13 cellular contexts compared by ENCODE assay signal in the genomic region with DNA sequence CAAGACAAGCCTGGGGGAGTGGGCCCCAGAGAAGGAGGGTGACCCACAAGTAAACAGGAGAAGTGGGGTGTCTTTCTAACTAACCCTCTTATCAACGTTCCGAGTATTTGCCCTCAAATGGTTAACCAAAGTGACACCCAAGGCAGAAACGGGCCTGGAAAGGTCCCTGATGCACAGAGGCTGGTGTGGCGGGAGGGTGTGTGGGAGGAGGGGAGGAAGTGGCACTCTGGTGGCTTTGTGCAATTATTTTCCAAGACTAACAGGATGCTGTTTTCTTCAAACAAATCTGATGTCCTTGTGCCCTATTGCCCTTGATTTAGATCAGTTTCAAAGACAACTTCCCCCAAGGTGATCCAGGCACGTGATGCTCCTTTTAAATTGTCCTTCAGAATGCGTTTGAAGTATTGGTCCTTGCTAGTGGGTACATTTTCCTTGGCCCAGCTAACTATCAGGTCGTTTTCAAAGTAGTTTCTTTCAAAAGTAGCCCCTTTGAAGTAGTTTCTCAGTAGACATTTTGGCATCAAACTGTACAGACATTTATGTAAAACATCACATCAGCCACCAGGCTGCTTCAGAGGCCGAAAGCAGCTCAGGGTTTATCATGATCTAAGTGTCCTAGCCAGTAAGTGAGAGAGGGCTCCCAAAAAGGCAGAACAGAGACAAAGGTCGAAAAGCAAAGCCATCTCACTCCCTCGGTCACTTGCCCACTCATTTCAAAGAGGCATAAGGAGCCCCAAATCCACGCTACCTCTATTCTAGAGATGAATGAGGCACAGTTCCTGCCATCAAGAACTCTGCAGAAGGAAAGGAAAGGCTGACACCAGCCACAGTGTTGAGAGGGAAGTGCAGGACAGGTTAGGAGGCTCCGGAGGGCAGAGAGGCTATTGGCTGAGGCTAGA.
DNase-seq lines count a peak whose midpoint lies in the region; ATAC-seq and TF ChIP-seq lines count a peak whose summit lies in the region.
"Had no signal": no experiment of that assay in that cellular context is flagged by ENCODE, and none has a peak within 500 bp of the region (broad histone marks: within the 10 kb centered on the region; RNA-seq: fewer than 3 reads in every experiment).

No MANE protein-coding gene starts in this region.

- H3K27ac ChIP-seq in transverse colon: no peak overlapping the region
- H3K27ac ChIP-seq: 22Rv1 had no signal

- peaks cover 0 to 5% of the 10 kb centered on the region in 2 donors for H3K36me3 Mint-ChIP-seq in stimulated activated naive B cell treated with anti-CD40 and anti-IgM and Interleukin-4, amounts not matched to agents 10 μg/mL and 1 μg/mL and 100 μg/mL, for 72 hours

- H3K36me3 ChIP-seq in transverse colon: no peaks in the 10 kb centered on the region

- H3K4me1 ChIP-seq in transverse colon: peaks cover 8 to 31% (median 14%) of the 10 kb centered on the region in 4 donors

- H3K9me3 ChIP-seq in transverse colon: no peaks in the 10 kb centered on the region

- no peak for TF ChIP-seq POLR2A in transverse colon (IDR thresholded peaks at IDR 0.05)

- peaks cover 42 to 58% of the 10 kb centered on the region in 2 donors for H3K4me1 Mint-ChIP-seq in stimulated activated naive B cell treated with anti-CD40 and anti-IgM and Interleukin-4, amounts not matched to agents 10 μg/mL and 1 μg/mL and 100 μg/mL, for 72 hours

- no peaks in the 10 kb centered on the region for H3K9me3 Mint-ChIP-seq in stimulated activated naive B cell treated with anti-CD40 and anti-IgM and Interleukin-4, amounts not matched to agents 10 μg/mL and 1 μg/mL and 100 μg/mL, for 72 hours

- 74% methylated on average over 7 to 12 of the region's 12 CpGs for WGBS in transverse colon (ENCODE audit: low coverage in 1 of 2), 2 donors

- ATAC-seq in stimulated activated naive B cell treated with anti-CD40 and anti-IgM and Interleukin-4, amounts not matched to agents 10 μg/mL and 1 μg/mL and 100 μg/mL, for 72 hours (replicated peaks): peak; percentile 39 to 43
- no peak for ATAC-seq in HG03280 (IDR thresholded peaks at IDR 0.05; ENCODE audit: unreplicated experiment)
- ATAC-seq: sciatic nerve had no signal

- peaks cover 86 to 91% of the 10 kb centered on the region in 2 donors for H3K27me3 Mint-ChIP-seq in stimulated activated naive B cell treated with anti-CD40 and anti-IgM and Interleukin-4, amounts not matched to agents 10 μg/mL and 1 μg/mL and 100 μg/mL, for 72 hours

- H3K4me3 ChIP-seq in transverse colon: no peak overlapping the region

- TF ChIP-seq EP300 in transverse colon (IDR thresholded peaks at IDR 0.05; ENCODE audit: low read depth): no peak

- in situ Hi-C loops in transverse colon (cut with MboI; ENCODE audit: low pct_ligation_motif_present in 1 of 4, low pct_unique_long_range_greater_than_20kb in 1 of 4, low sequenced_read_pairs in 3 of 4): no loop called here

- DNase-seq in NK-92 treated with Interleukin-12 subunit alpha and Interleukin-12 subunit beta, amount 100 ng/mL, for 24 hours (lab: John Stamatoyannopoulos, UW): peak; percentile 34
- DNase-seq in NK-92 (lab: John Stamatoyannopoulos, UW; ENCODE audit: unreplicated experiment) (no peak), islet precursor cell (peak; percentile 35), dermis blood vessel endothelial cell (no peak), transverse colon (no peak)
- DNase-seq in activated CD8-positive, alpha-beta memory T cell treated with anti-CD3 and anti-CD28 coated beads, Interleukin-2, amount 50 U/mL, for 48 hours: peak; percentile 66
- DNase-seq in stimulated activated naive B cell treated with anti-CD40 and anti-IgM and Interleukin-4, amounts not matched to agents 10 μg/mL and 1 μg/mL and 100 μg/mL, for 72 hours: peak; percentile 26
- DNase-seq: NCI-H1694 treated with DMSO at 0.1 percent for 48 hours, SW 1271, trophoblast cell had no signal

- intact Hi-C loops in transverse colon (cut with DNase I; ENCODE audit: low total_unique reads): no loop called here

- no peak overlapping the region for H3K27ac Mint-ChIP-seq in stimulated activated naive B cell treated with anti-CD40 and anti-IgM and Interleukin-4, amounts not matched to agents 10 μg/mL and 1 μg/mL and 100 μg/mL, for 72 hours

- no peak overlapping the region for H3K4me3 Mint-ChIP-seq in stimulated activated naive B cell treated with anti-CD40 and anti-IgM and Interleukin-4, amounts not matched to agents 10 μg/mL and 1 μg/mL and 100 μg/mL, for 72 hours

- no peaks in the 10 kb centered on the region for H3K27me3 ChIP-seq in transverse colon

- no peak for TF ChIP-seq CTCF in transverse colon (IDR thresholded peaks at IDR 0.05)

Comparison
In these comparisons a context has a peak if more than half of its experiments do, and no peak if none do; other contexts are left out.
1. DNase-seq: peak in NK-92 treated with Interleukin-12 subunit alpha and Interleukin-12 subunit beta, amount 100 ng/mL, for 24 hours (single experiment), activated CD8-positive, alpha-beta memory T cell treated with anti-CD3 and anti-CD28 coated beads, Interleukin-2, amount 50 U/mL, for 48 hours (single experiment), islet precursor cell (single experiment) and stimulated activated naive B cell treated with anti-CD40 and anti-IgM and Interleukin-4, amounts not matched to agents 10 μg/mL and 1 μg/mL and 100 μg/mL, for 72 hours (single experiment); none in NK-92 (single experiment), dermis blood vessel endothelial cell (single experiment) and transverse colon (single experiment).